In the genomic region with DNA sequence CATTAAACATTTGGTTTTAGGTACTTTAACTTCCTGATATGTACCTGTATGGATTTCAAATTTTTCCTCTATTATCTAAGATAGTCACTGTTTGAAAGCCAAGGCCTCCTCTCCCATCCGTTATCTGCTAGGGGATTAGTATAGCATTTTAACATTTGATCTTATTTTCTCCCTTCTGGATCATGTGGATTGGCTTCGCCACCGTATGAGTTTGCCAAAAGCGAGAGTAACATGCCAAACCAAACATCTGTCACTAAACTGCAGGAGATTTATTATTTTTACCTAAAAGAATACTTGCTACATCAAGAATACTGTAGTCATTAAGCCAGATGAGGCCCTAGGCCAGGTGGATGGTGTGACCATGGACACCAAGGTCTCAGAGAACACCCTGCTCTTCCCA, we compare ENCODE assay signal across 20 cellular contexts. TPM values are rescaled to one million over a fixed set of nuclear protein-coding genes. Genes with fewer than 3 reads are reported as not detected.
DNase-seq lines count a peak whose midpoint lies in the region; ATAC-seq and TF ChIP-seq lines count a peak whose summit lies in the region.
"Had no signal": no experiment of that assay in that cellular context is flagged by ENCODE, and none has a peak within 500 bp of the region (broad histone marks: within the 10 kb centered on the region; RNA-seq: fewer than 3 reads in every experiment).

No MANE protein-coding gene starts in this region.

- no peaks in the 10 kb centered on the region for H3K4me1 ChIP-seq in right atrium auricular region
- H3K4me1 ChIP-seq in right cardiac atrium (ENCODE audit: control insufficient read depth, insufficient read depth, low read length), result peaks cover 1% of the 10 kb centered on the region
- H3K4me1 ChIP-seq: BLaER1, SJCRH30 had no signal

- peaks cover 4% of the 10 kb centered on the region for H3K9me3 Mint-ChIP-seq in chondrocyte (ENCODE audit: low read depth)
- H3K9me3 Mint-ChIP-seq: CD8-positive, alpha-beta T cell had no signal

- no peak overlapping the region for H3K4me3 ChIP-seq in right atrium auricular region
- H3K4me3 ChIP-seq in right cardiac atrium (ENCODE audit: low read length), result no peak overlapping the region
- H3K4me3 ChIP-seq in H7 (ENCODE audit: insufficient read depth, low read depth, low read length), result no peak overlapping the region
- H3K4me3 ChIP-seq: BLaER1, GM23248, SJCRH30 had no signal

- intact Hi-C loops in Right ventricle myocardium superior (cut with DNase I) (no loop called here), right cardiac atrium (cut with DNase I) (no loop called here)

- H3K36me3 ChIP-seq in right atrium auricular region (no peaks in the 10 kb centered on the region), H7 (replicated peaks; ENCODE audit: control insufficient read depth, insufficient read depth, low read length) (no peaks in the 10 kb centered on the region)
- H3K36me3 ChIP-seq: BLaER1, SJCRH30 had no signal

- H3K27ac Mint-ChIP-seq in T-helper 17 cell, result peak overlapping the region; percentile 39
- H3K27ac Mint-ChIP-seq in chondrocyte (ENCODE audit: unreplicated experiment), result no peak overlapping the region
- H3K27ac Mint-ChIP-seq: CD8-positive, alpha-beta T cell had no signal

- H3K4me1 Mint-ChIP-seq in T-helper 17 cell (no peaks in the 10 kb centered on the region), chondrocyte (ENCODE audit: low read depth) (peaks cover 4% of the 10 kb centered on the region)

- H3K27me3 ChIP-seq in right atrium auricular region (no peaks in the 10 kb centered on the region), right cardiac atrium (ENCODE audit: control insufficient read depth, insufficient read depth) (no peaks in the 10 kb centered on the region), H7 (ENCODE audit: control insufficient read depth, insufficient read depth, low read length) (no peaks in the 10 kb centered on the region)
- H3K27me3 ChIP-seq: BLaER1, SJCRH30 had no signal

- TF ChIP-seq CTCF in right atrium auricular region (IDR thresholded peaks at IDR 0.05) (no peak), chondrocyte (IDR thresholded peaks at IDR 0.05) (no peak)

- H3K27me3 Mint-ChIP-seq in T-helper 17 cell (peaks cover 26% of the 10 kb centered on the region), chondrocyte (ENCODE audit: low read depth) (peaks cover 13% of the 10 kb centered on the region)

- H3K9me3 ChIP-seq in right atrium auricular region (no peaks in the 10 kb centered on the region), T-helper 17 cell (ENCODE audit: control insufficient read depth, low read length, poor library complexity, severe bottlenecking) (no peaks in the 10 kb centered on the region), right cardiac atrium (ENCODE audit: control insufficient read depth, low read length) (no peaks in the 10 kb centered on the region)
- H3K9me3 ChIP-seq: SJCRH30 had no signal

- H3K4me3 Mint-ChIP-seq in T-helper 17 cell (no peak overlapping the region), chondrocyte (ENCODE audit: unreplicated experiment) (no peak overlapping the region)
- H3K4me3 Mint-ChIP-seq: CD8-positive, alpha-beta T cell had no signal

- ATAC-seq in Right ventricle myocardium superior (ENCODE audit: poor library complexity) (peak; percentile 51), T-helper 17 cell (no peak), right cardiac atrium (peak; percentile 54 to 59)
- ATAC-seq: CD8-positive, alpha-beta T cell had no signal

- H3K36me3 Mint-ChIP-seq in T-helper 17 cell (ENCODE audit: low read depth), result peaks cover 6% of the 10 kb centered on the region
- H3K36me3 Mint-ChIP-seq in chondrocyte (ENCODE audit: low read depth), result no peaks in the 10 kb centered on the region
- H3K36me3 Mint-ChIP-seq: CD8-positive, alpha-beta T cell had no signal

- DNase-seq in Right ventricle myocardium superior (no peak), right atrium auricular region (ENCODE audit: low spot score) (no peak), T-helper 17 cell (no peak), right cardiac atrium (peak in 1 of 3 donors; percentile 41), chondrocyte (ENCODE audit: low spot score) (no peak), H7 (no peak), NCI-H2227 treated with DMSO at 0.1 percent for 48 hours (lab: John Stamatoyannopoulos, UW) (no peak), HuH-7 (ENCODE audit: low spot score) (no peak)
- DNase-seq: CD8-positive, alpha-beta T cell; DMS79 treated with DMSO at 0.1 percent for 48 hours; GM23248; Karpas-422; MM.1S; NCI-H1092 treated with DMSO at 0.1 percent for 48 hours; NCI-H2107; NCI-H226; NCI-H69; OCI-M1; SJCRH30 had no signal

- H3K27ac ChIP-seq in right atrium auricular region, result no peak overlapping the region
- H3K27ac ChIP-seq in right cardiac atrium (ENCODE audit: low read length), result no peak overlapping the region
- H3K27ac ChIP-seq: BLaER1, GM23248, SJCRH30 had no signal

- WGBS in right cardiac atrium, result 51% methylated on average over 4 of the region's 4 CpGs

RNA-seq across cellular contexts. Expression of gene EEIG2, which starts 28.5 kb away (rescaled TPM):
- total RNA-seq in Right ventricle myocardium superior (5.1 TPM), right atrium auricular region (1 to 10 TPM; 6.1 to 7.4 TPM), T-helper 17 cell (10 to 100 TPM; 11.4 to 11.7 TPM), right cardiac atrium (1 to 10 TPM; 5.0 to 9.8 (median 7.2) TPM), chondrocyte (13.7 to 14.2 TPM (median 13.8 TPM) in 3 replicates)
- 2.1 TPM for polyA plus RNA-seq in right cardiac atrium
- 25.1 and 39.6 TPM in 2 replicates for total RNA-seq in H7 (2014; rRNA removed; shearing (Covaris generic))
